ENCODE assay signal across 1 cellular context in genomic region chr16:84332975-84333684, GRCh38.
TF ChIP-seq lines count a peak whose summit lies in the region.

No MANE protein-coding gene starts in this region.

TF ChIP-seq in IMR-90, 13 proteins besides CTCF, POLR2A, EP300 and RAD21 (continued from another document):
- TF ChIP-seq RFX5 (IDR thresholded peaks at IDR 0.05; ENCODE audit: low read depth, low read length) (no peak), CHD1 (IDR thresholded peaks at IDR 0.05; ENCODE audit: low read depth, low read length) (no peak), USF2 (IDR thresholded peaks at IDR 0.05; ENCODE audit: low read depth, low read length) (no peak), MAZ (IDR thresholded peaks at IDR 0.05; ENCODE audit: borderline replicate concordance, low read depth, low read length) (no peak), CEBPB (IDR thresholded peaks at IDR 0.05; ENCODE audit: low read depth, low read length) (no peak)
- TF ChIP-seq, protein P1, sequence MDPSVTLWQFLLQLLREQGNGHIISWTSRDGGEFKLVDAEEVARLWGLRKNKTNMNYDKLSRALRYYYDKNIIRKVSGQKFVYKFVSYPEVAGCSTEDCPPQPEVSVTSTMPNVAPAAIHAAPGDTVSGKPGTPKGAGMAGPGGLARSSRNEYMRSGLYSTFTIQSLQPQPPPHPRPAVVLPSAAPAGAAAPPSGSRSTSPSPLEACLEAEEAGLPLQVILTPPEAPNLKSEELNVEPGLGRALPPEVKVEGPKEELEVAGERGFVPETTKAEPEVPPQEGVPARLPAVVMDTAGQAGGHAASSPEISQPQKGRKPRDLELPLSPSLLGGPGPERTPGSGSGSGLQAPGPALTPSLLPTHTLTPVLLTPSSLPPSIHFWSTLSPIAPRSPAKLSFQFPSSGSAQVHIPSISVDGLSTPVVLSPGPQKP (IDR thresholded peaks at IDR 0.05; ENCODE audit: borderline replicate concordance, low read depth, low read length) = no peak
